9 cellular contexts compared by ENCODE assay signal in genomic region chr5:166979576-166979975, GRCh38. TPM values are rescaled to one million over a fixed set of nuclear protein-coding genes. Genes with fewer than 3 reads are reported as not detected.
DNase-seq lines count a peak whose midpoint lies in the region; ATAC-seq and TF ChIP-seq lines count a peak whose summit lies in the region.
"Had no signal": no experiment of that assay in that cellular context is flagged by ENCODE, and none has a peak within 500 bp of the region (broad histone marks: within the 10 kb centered on the region; RNA-seq: fewer than 3 reads in every experiment).

No MANE protein-coding gene starts in this region.

- TF ChIP-seq POLR2A in vagina (IDR thresholded peaks at IDR 0.05), result no peak

- peak overlapping the region; percentile 18 for H3K27ac Mint-ChIP-seq in endodermal cell
- no peak overlapping the region for H3K27ac Mint-ChIP-seq in natural killer cell treated with Interleukin-12 subunit alpha and Interleukin-12 subunit beta and Interleukin-15 and Interleukin-18, amount 100 ng/mL, for 72 hours

- peaks cover 40% of the 10 kb centered on the region for H3K27me3 Mint-ChIP-seq in endodermal cell (ENCODE audit: insufficient read depth)
- peaks cover 8 to 10% of the 10 kb centered on the region in 2 donors for H3K27me3 Mint-ChIP-seq in natural killer cell treated with Interleukin-12 subunit alpha and Interleukin-12 subunit beta and Interleukin-15 and Interleukin-18, amount 100 ng/mL, for 72 hours

- H3K4me1 Mint-ChIP-seq in endodermal cell, result peaks cover 13% of the 10 kb centered on the region
- peaks cover 0 to 5% of the 10 kb centered on the region in 2 donors for H3K4me1 Mint-ChIP-seq in natural killer cell treated with Interleukin-12 subunit alpha and Interleukin-12 subunit beta and Interleukin-15 and Interleukin-18, amount 100 ng/mL, for 72 hours (ENCODE audit: low read depth in 2 of 2)

- peak overlapping the region; percentile 51 to 60 for H3K4me3 ChIP-seq in right atrium auricular region
- H3K4me3 ChIP-seq in endodermal cell (ENCODE audit: low read length), result peak overlapping the region; percentile 88
- H3K4me3 ChIP-seq in vagina, result peak overlapping the region; percentile 48 to 51

- no peaks in the 10 kb centered on the region for H3K27me3 ChIP-seq in right atrium auricular region
- H3K27me3 ChIP-seq in endodermal cell (ENCODE audit: control insufficient read depth, insufficient read depth, low read length, poor library complexity, severe bottlenecking), result peaks cover 21% of the 10 kb centered on the region
- H3K27me3 ChIP-seq in vagina, result no peaks in the 10 kb centered on the region

- no peaks in the 10 kb centered on the region for H3K9me3 Mint-ChIP-seq in endodermal cell
- peaks cover 4% of the 10 kb centered on the region for H3K9me3 Mint-ChIP-seq in natural killer cell treated with Interleukin-12 subunit alpha and Interleukin-12 subunit beta and Interleukin-15 and Interleukin-18, amount 100 ng/mL, for 72 hours

- H3K27ac ChIP-seq in right atrium auricular region (peak overlapping the region in 1 of 2 donors; percentile 53), endodermal cell (ENCODE audit: low read depth, low read length) (no peak overlapping the region), vagina (peak overlapping the region; percentile 3)

- H3K9me3 ChIP-seq in right atrium auricular region (no peaks in the 10 kb centered on the region), endodermal cell (ENCODE audit: control insufficient read depth, low read length) (no peaks in the 10 kb centered on the region), vagina (no peaks in the 10 kb centered on the region)

- 6 to 8% methylated on average over 6 to 8 of the region's 8 CpGs for WGBS in endodermal cell (ENCODE audit: insufficient coverage in 1 of 2, insufficient read length in 1 of 2), 2 experiments

- DNase-seq in right atrium auricular region (ENCODE audit: low spot score) (no peak), Right ventricle myocardium superior (no peak), endodermal cell (no peak), vagina (ENCODE audit: extremely low spot score in 2 of 2) (no peak), NCI-H748 (lab: John Stamatoyannopoulos, UW; ENCODE audit: unreplicated experiment) (no peak), DMS 273 (lab: John Stamatoyannopoulos, UW; ENCODE audit: unreplicated experiment) (no peak)
- no peak for DNase-seq in natural killer cell treated with Interleukin-12 subunit alpha and Interleukin-12 subunit beta and Interleukin-15 and Interleukin-18, amount 100 ng/mL, for 72 hours (ENCODE audit: low spot score)
- DNase-seq in activated CD4-positive, alpha-beta T cell treated with anti-CD3 and anti-CD28 coated beads for 48 hours, result no peak
- DNase-seq: activated T-cell treated with anti-CD3 and anti-CD28 coated beads, Interleukin-2, amount 50 U/mL, for 1 hour had no signal

- H3K36me3 Mint-ChIP-seq in endodermal cell (ENCODE audit: low read depth), result no peaks in the 10 kb centered on the region
- no peaks in the 10 kb centered on the region for H3K36me3 Mint-ChIP-seq in natural killer cell treated with Interleukin-12 subunit alpha and Interleukin-12 subunit beta and Interleukin-15 and Interleukin-18, amount 100 ng/mL, for 72 hours

- peak overlapping the region; percentile 7 for H3K9ac ChIP-seq in endodermal cell (ENCODE audit: extremely low read depth, low read length, poor library complexity, severe bottlenecking)

- H3K4me3 Mint-ChIP-seq in endodermal cell, result peak overlapping the region; percentile 87
- peak overlapping the region; percentile 21 for H3K4me3 Mint-ChIP-seq in natural killer cell treated with Interleukin-12 subunit alpha and Interleukin-12 subunit beta and Interleukin-15 and Interleukin-18, amount 100 ng/mL, for 72 hours

- H3K36me3 ChIP-seq in right atrium auricular region (no peaks in the 10 kb centered on the region), endodermal cell (ENCODE audit: control insufficient read depth, insufficient read depth, low read length) (no peaks in the 10 kb centered on the region), vagina (no peaks in the 10 kb centered on the region)

- TF ChIP-seq CTCF in right atrium auricular region (IDR thresholded peaks at IDR 0.05) (no peak), endodermal cell (conservative IDR thresholded peaks at IDR 0.05) (no peak), vagina (IDR thresholded peaks at IDR 0.05) (no peak)

- intact Hi-C loops in Right ventricle myocardium superior (cut with DNase I) (no loop called here), vagina (cut with DNase I) (no loop called here)

- ATAC-seq in Right ventricle myocardium superior (ENCODE audit: poor library complexity), result no peak
- no peak for ATAC-seq in natural killer cell treated with Interleukin-12 subunit alpha and Interleukin-12 subunit beta and Interleukin-15 and Interleukin-18, amount 100 ng/mL, for 72 hours

- H3K4me1 ChIP-seq in right atrium auricular region, result no peaks in the 10 kb centered on the region
- H3K4me1 ChIP-seq in endodermal cell (ENCODE audit: control insufficient read depth, insufficient read depth, low read length), result peaks cover 2% of the 10 kb centered on the region
- peaks cover 21% of the 10 kb centered on the region for H3K4me1 ChIP-seq in vagina

RNA-seq across cellular contexts. Expression of gene TENM2, which starts 0.7 kb away (rescaled TPM):
- total RNA-seq in right atrium auricular region (10 to 100 TPM; 24.6 to 59.4 TPM), Right ventricle myocardium superior (166 TPM), endodermal cell (1 to 10 TPM; 1.4 to 4.3 TPM), vagina (12.3 TPM)
- polyA plus RNA-seq in endodermal cell (2013, experiment 1 of 2), result 13.6 TPM
- polyA plus RNA-seq in endodermal cell (2013, experiment 2 of 2), result 11.1 TPM
- not detected for total RNA-seq in natural killer cell treated with Interleukin-12 subunit alpha and Interleukin-12 subunit beta and Interleukin-15 and Interleukin-18, amount 100 ng/mL, for 72 hours
